In genomic region chr2:24452499-24452878, GRCh38 we compare ENCODE assay signal across 1 cellular context.
TF ChIP-seq lines count a peak whose summit lies in the region.

No MANE protein-coding gene starts in this region.

TF ChIP-seq in HepG2, 621 proteins besides CTCF, POLR2A, EP300 and RAD21 (continued from another document):
- no peak for TF ChIP-seq ETV6 (CRISPR knock-in tag; conservative IDR thresholded peaks at IDR 0.05)
- no peak for TF ChIP-seq KIAA2018 (CRISPR knock-in tag; IDR thresholded peaks at IDR 0.05; ENCODE audit: borderline replicate concordance)
- TF ChIP-seq ADNP (CRISPR knock-in tag; IDR thresholded peaks at IDR 0.05), result no peak
- TF ChIP-seq ZBTB33 (CRISPR knock-in tag; IDR thresholded peaks at IDR 0.05), result no peak
- no peak for TF ChIP-seq MBNL3 (CRISPR knock-in tag; conservative IDR thresholded peaks at IDR 0.05)
- TF ChIP-seq NR2F1 (CRISPR knock-in tag; IDR thresholded peaks at IDR 0.05), result no peak
- no peak for TF ChIP-seq PHB2 (IDR thresholded peaks at IDR 0.05; ENCODE audit: partially characterized antibody)
- no peak for TF ChIP-seq AFF4 (CRISPR knock-in tag; IDR thresholded peaks at IDR 0.05)
- no peak for TF ChIP-seq ZMAT5 (CRISPR knock-in tag; IDR thresholded peaks at IDR 0.05; ENCODE audit: borderline replicate concordance, low read depth)
- no peak for TF ChIP-seq ZBTB43 (CRISPR knock-in tag; conservative IDR thresholded peaks at IDR 0.05)
- no peak for TF ChIP-seq BCL6 (CRISPR knock-in tag; IDR thresholded peaks at IDR 0.05)
- no peak for TF ChIP-seq HMG20A (CRISPR knock-in tag; IDR thresholded peaks at IDR 0.05; ENCODE audit: borderline replicate concordance)
- TF ChIP-seq ZSCAN22 (CRISPR knock-in tag; IDR thresholded peaks at IDR 0.05), result no peak
TF ChIP-seq in HepG2: peak in this region for 0.
